Comparison of ENCODE assay signal across 14 cellular contexts in genomic region chr2:46845542-46846453, GRCh38.
A peak's percentile ranks its signal among the peaks of the same experiment; 100 is the strongest.
DNase-seq lines count a peak whose midpoint lies in the region; ATAC-seq and TF ChIP-seq lines count a peak whose summit lies in the region.
"Had no signal": no experiment of that assay in that cellular context is flagged by ENCODE, and none has a peak within 500 bp of the region (broad histone marks: within the 10 kb centered on the region; RNA-seq: fewer than 3 reads in every experiment).

No MANE protein-coding gene starts in this region.

- no peak overlapping the region for H3K4me3 Mint-ChIP-seq in nephron
- no peak overlapping the region for H3K4me3 Mint-ChIP-seq in activated T-cell treated with anti-CD3 and anti-CD28 coated beads, Interleukin-2, amount 50 U/mL, for 72 hours

- peaks cover 50 to 60% of the 10 kb centered on the region in 2 experiments for H3K4me1 ChIP-seq in SK-N-SH (ENCODE audit: control insufficient read depth in 1 of 2, insufficient read depth in 2 of 2, low read depth in 1 of 2, low read length in 1 of 2)
- peaks cover 55 to 73% (median 59%) of the 10 kb centered on the region in 4 donors for H3K4me1 ChIP-seq in upper lobe of left lung

- H3K36me3 ChIP-seq in SK-N-SH (replicated peaks in 1 of 2; ENCODE audit: control insufficient read depth in 1 of 2, insufficient read depth in 2 of 2, low read length in 1 of 2) (no peaks in the 10 kb centered on the region), upper lobe of left lung (no peaks in the 10 kb centered on the region)

- H3K9me3 Mint-ChIP-seq in nephron: no peaks in the 10 kb centered on the region
- H3K9me3 Mint-ChIP-seq in activated T-cell treated with anti-CD3 and anti-CD28 coated beads, Interleukin-2, amount 50 U/mL, for 72 hours: no peaks in the 10 kb centered on the region

- H3K4me3 ChIP-seq in SK-N-SH (ENCODE audit: low read depth in 2 of 2, low read length in 1 of 2) (no peak overlapping the region), upper lobe of left lung (no peak overlapping the region)

- peak overlapping the region; percentile 64; the same call in 1 of the 2 replicates for H3K4me2 ChIP-seq in SK-N-SH

- H3K27me3 ChIP-seq in SK-N-SH (ENCODE audit: insufficient read depth): no peaks in the 10 kb centered on the region
- H3K27me3 ChIP-seq in upper lobe of left lung: no peaks in the 10 kb centered on the region

- DNase-seq in SK-N-SH (no peak), upper lobe of left lung (no peak), NCI-H2227 (lab: John Stamatoyannopoulos, UW; ENCODE audit: unreplicated experiment) (no peak)
- no peak for DNase-seq in activated T-cell treated with anti-CD3 and anti-CD28 coated beads, Interleukin-2, amount 50 U/mL, for 72 hours
- DNase-seq: activated CD4-positive, CD25-positive, alpha-beta regulatory T cell; DMS 273 treated with DMSO at 0.1 percent for 48 hours; islet precursor cell; NCI-H1048; NCI-H774; occipital lobe had no signal

- peaks cover 46% of the 10 kb centered on the region for H3F3A ChIP-seq in SK-N-SH (replicated peaks; ENCODE audit: insufficient read depth)

- POLR2A ChIA-PET in SK-N-SH (lab: Yijun Ruan, JAX): no interaction called here

- CTCF ChIA-PET in SK-N-SH (lab: Yijun Ruan, JAX): interaction anchor here (0.7 to 1.9 kb wide), 7 partner anchors 15 to 1021 kb away, joined by 3 to 6 read pairs (median 3); no protein-coding TSS in a partner anchor

- peak overlapping the region; percentile 39; the same call in 1 of the 2 replicates for H2AFZ ChIP-seq in SK-N-SH (ENCODE audit: low read depth)

- no peaks in the 10 kb centered on the region for H3K36me3 Mint-ChIP-seq in nephron (ENCODE audit: low read depth)
- H3K36me3 Mint-ChIP-seq in activated T-cell treated with anti-CD3 and anti-CD28 coated beads, Interleukin-2, amount 50 U/mL, for 72 hours (ENCODE audit: insufficient read depth in 2 of 2): no peaks in the 10 kb centered on the region

- peaks cover 5% of the 10 kb centered on the region; the same call in 1 of the 2 replicates for H3K79me2 ChIP-seq in SK-N-SH (ENCODE audit: insufficient read depth)

- no peaks in the 10 kb centered on the region for H4K20me1 ChIP-seq in SK-N-SH (ENCODE audit: insufficient read depth)

- H3K27me3 Mint-ChIP-seq in nephron (ENCODE audit: low read depth): no peaks in the 10 kb centered on the region
- H3K27me3 Mint-ChIP-seq in activated T-cell treated with anti-CD3 and anti-CD28 coated beads, Interleukin-2, amount 50 U/mL, for 72 hours (ENCODE audit: low read depth): peaks cover 29% of the 10 kb centered on the region

- peak overlapping the region; percentile 92 to 100 (median 98) for H3K27ac Mint-ChIP-seq in nephron
- no peak overlapping the region for H3K27ac Mint-ChIP-seq in activated T-cell treated with anti-CD3 and anti-CD28 coated beads, Interleukin-2, amount 50 U/mL, for 72 hours

- H3K9ac ChIP-seq in SK-N-SH: peak overlapping the region; percentile 72; the same call in 1 of the 2 replicates

- ATAC-seq in SK-N-SH treated with all-trans-retinoic acid at 6 μM for 48 hours: no peak
- ATAC-seq in esophagus mucosa: peak; percentile 40
- ATAC-seq in upper lobe of left lung (ENCODE audit: low FRiP score in 2 of 2): no peak
- no peak for ATAC-seq in activated T-cell treated with anti-CD3 and anti-CD28 coated beads, Interleukin-2, amount 50 U/mL, for 72 hours (replicated peaks in 1 of 2)
- no peak for ATAC-seq in GM18520 (IDR thresholded peaks at IDR 0.05; ENCODE audit: unreplicated experiment)

- TF ChIP-seq POLR2A in upper lobe of left lung (IDR thresholded peaks at IDR 0.05): no peak

- no peaks in the 10 kb centered on the region for H3K9me3 ChIP-seq in SK-N-SH
- no peaks in the 10 kb centered on the region for H3K9me3 ChIP-seq in upper lobe of left lung

- peak overlapping the region; percentile 92 to 99 for H3K27ac ChIP-seq in SK-N-SH (ENCODE audit: low read depth in 2 of 2, low read length in 1 of 2)
- H3K27ac ChIP-seq in upper lobe of left lung: peak overlapping the region; percentile 73 to 90 (median 82)

- H3K9me2 ChIP-seq in SK-N-SH: no peaks in the 10 kb centered on the region

- TF ChIP-seq RAD21 in SK-N-SH (IDR thresholded peaks at IDR 0.05; ENCODE audit: low read length): no peak

- H3K4me1 Mint-ChIP-seq in nephron: peaks cover 60% of the 10 kb centered on the region
- no peaks in the 10 kb centered on the region for H3K4me1 Mint-ChIP-seq in activated T-cell treated with anti-CD3 and anti-CD28 coated beads, Interleukin-2, amount 50 U/mL, for 72 hours (ENCODE audit: low read depth)

- 92% methylated on average over 16 of the region's 16 CpGs for WGBS in SK-N-SH (ENCODE audit: low lambda C conversion rate)
- 56 to 67% methylated on average over 16 of the region's 16 CpGs for WGBS in upper lobe of left lung, 2 donors

- 0 out of 4 replicates have a peak, but pooled peaks of 1 of the 2 experiments have one; percentile 3 for TF ChIP-seq EP300 in SK-N-SH (IDR thresholded peaks at IDR 0.05; ENCODE audit: borderline replicate concordance in 1 of 2, low read depth in 1 of 2, low read length in 1 of 2)
- peak in 3 of 4 donors; percentile 21 to 64 (median 40) for TF ChIP-seq EP300 in upper lobe of left lung (IDR thresholded peaks at IDR 0.05)

- TF ChIP-seq CTCF in SK-N-SH (IDR thresholded peaks at IDR 0.05): no peak
- TF ChIP-seq CTCF in nephron (IDR thresholded peaks at IDR 0.05; ENCODE audit: unreplicated experiment in 3 of 3): no peak
- no peak for TF ChIP-seq CTCF in upper lobe of left lung (IDR thresholded peaks at IDR 0.05)

TF ChIP-seq in SK-N-SH, 30 proteins besides CTCF, POLR2A, EP300 and RAD21:
- no peak for TF ChIP-seq SMC3 (IDR thresholded peaks at IDR 0.05; ENCODE audit: low read depth, low read length)
- TF ChIP-seq RXRA (IDR thresholded peaks at IDR 0.05; ENCODE audit: borderline replicate concordance, low read depth): no peak
- no peak for TF ChIP-seq TAF1 (IDR thresholded peaks at IDR 0.05; ENCODE audit: borderline replicate concordance, low read depth, low read length)
- no peak for TF ChIP-seq YY1 (IDR thresholded peaks at IDR 0.05; ENCODE audit: low read depth)
- TF ChIP-seq MXI1 (IDR thresholded peaks at IDR 0.05; ENCODE audit: low read depth, low read length): peak; percentile 40; the same call in 1 of the 2 replicates

TF ChIP-seq in SK-N-SH treated with all-trans-retinoic acid at 6 μM for 48 hours, 23 proteins besides CTCF, POLR2A, EP300 and RAD21:
- TF ChIP-seq CSDC2 (CRISPR knock-in tag; IDR thresholded peaks at IDR 0.05) (no peak), ZNF8 (CRISPR knock-in tag; IDR thresholded peaks at IDR 0.05) (no peak), POU6F1 (CRISPR knock-in tag; IDR thresholded peaks at IDR 0.05; ENCODE audit: borderline replicate concordance, low read depth) (no peak), ZNF70 (CRISPR knock-in tag; IDR thresholded peaks at IDR 0.05) (no peak), ZFP3 (CRISPR knock-in tag; IDR thresholded peaks at IDR 0.05) (no peak), ESRRG (CRISPR knock-in tag; IDR thresholded peaks at IDR 0.05) (no peak), TOX (CRISPR knock-in tag; IDR thresholded peaks at IDR 0.05; ENCODE audit: borderline replicate concordance) (no peak), TCF4 (CRISPR knock-in tag; IDR thresholded peaks at IDR 0.05; ENCODE audit: borderline replicate concordance) (no peak), TSHZ2 (CRISPR knock-in tag; IDR thresholded peaks at IDR 0.05) (no peak), ISL1 (CRISPR knock-in tag; IDR thresholded peaks at IDR 0.05) (no peak)
